In the genomic region with DNA sequence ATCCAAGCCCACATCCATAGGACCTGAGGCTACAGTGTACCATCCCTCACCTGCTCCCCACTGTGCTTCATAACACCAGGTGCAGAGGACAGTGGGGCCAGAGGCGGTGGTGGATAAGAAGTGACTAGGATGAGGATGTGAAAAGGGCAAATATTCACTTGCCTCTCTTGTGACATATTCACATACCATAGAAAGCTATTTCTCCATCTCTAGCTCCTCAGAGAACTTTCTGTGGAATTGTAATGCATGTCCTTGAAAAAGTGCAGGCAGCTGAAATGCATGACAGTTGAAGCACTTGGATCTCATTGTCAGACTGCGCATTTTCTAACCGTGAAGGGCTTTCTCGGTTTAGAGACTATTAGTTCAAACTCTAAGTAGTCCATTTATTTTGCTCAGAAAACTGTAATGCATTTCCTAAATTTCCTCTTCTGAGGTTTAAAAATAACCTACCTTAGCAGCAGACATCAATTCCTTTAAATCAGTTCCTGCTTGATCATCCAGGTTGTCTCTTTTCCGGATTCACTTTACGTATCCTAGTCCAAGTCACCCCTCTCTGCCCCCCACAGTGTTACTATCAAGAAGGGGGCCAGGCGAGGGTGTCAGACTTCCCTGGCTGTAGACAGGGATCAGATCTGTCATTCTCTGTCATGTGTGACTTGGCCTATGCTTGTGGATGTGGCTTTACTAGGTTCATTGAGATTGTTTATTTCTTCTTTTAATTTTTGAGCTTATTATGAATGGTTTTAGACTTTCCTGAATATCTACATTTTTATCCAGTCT, we compare ENCODE assay signal across 22 cellular contexts.
DNase-seq lines count a peak whose midpoint lies in the region; ATAC-seq and TF ChIP-seq lines count a peak whose summit lies in the region.
"Had no signal": no experiment of that assay in that cellular context is flagged by ENCODE, and none has a peak within 500 bp of the region (broad histone marks: within the 10 kb centered on the region; RNA-seq: fewer than 3 reads in every experiment).

No MANE protein-coding gene starts in this region.

- no peaks in the 10 kb centered on the region for H3K9me3 Mint-ChIP-seq in activated T-cell treated with anti-CD3 and anti-CD28 coated beads, Interleukin-2, amount 50 U/mL, for 72 hours
- H3K9me3 Mint-ChIP-seq in activated T-cell treated with anti-CD3 and anti-CD28 coated beads, Interleukin-2, amount 50 U/mL, for 4 hours, result no peaks in the 10 kb centered on the region

- no peaks in the 10 kb centered on the region for H3K27me3 Mint-ChIP-seq in activated T-cell treated with anti-CD3 and anti-CD28 coated beads, Interleukin-2, amount 50 U/mL, for 72 hours (ENCODE audit: low read depth)
- peaks cover 6% of the 10 kb centered on the region for H3K27me3 Mint-ChIP-seq in activated T-cell treated with anti-CD3 and anti-CD28 coated beads, Interleukin-2, amount 50 U/mL, for 4 hours (ENCODE audit: low read depth)
- H3K27me3 Mint-ChIP-seq: CD4-positive, CD25-positive, alpha-beta regulatory T cell had no signal

- H3K4me3 Mint-ChIP-seq in activated T-cell treated with anti-CD3 and anti-CD28 coated beads, Interleukin-2, amount 50 U/mL, for 72 hours, result no peak overlapping the region
- H3K4me3 Mint-ChIP-seq in activated T-cell treated with anti-CD3 and anti-CD28 coated beads, Interleukin-2, amount 50 U/mL, for 4 hours, result no peak overlapping the region
- H3K4me3 Mint-ChIP-seq: CD4-positive, CD25-positive, alpha-beta regulatory T cell; GM23338 had no signal

- no peak for TF ChIP-seq CTCF in foreskin fibroblast (IDR thresholded peaks at IDR 0.05; ENCODE audit: low read depth, low read length)

- H3K4me1 Mint-ChIP-seq in activated T-cell treated with anti-CD3 and anti-CD28 coated beads, Interleukin-2, amount 50 U/mL, for 72 hours (ENCODE audit: low read depth), result no peaks in the 10 kb centered on the region
- no peaks in the 10 kb centered on the region for H3K4me1 Mint-ChIP-seq in activated T-cell treated with anti-CD3 and anti-CD28 coated beads, Interleukin-2, amount 50 U/mL, for 4 hours (ENCODE audit: low read depth)
- H3K4me1 Mint-ChIP-seq: GM23338 had no signal

- H3K4me3 ChIP-seq in SK-N-MC (no peak overlapping the region), foreskin fibroblast (ENCODE audit: low read depth in 1 of 2, low read length in 2 of 2) (no peak overlapping the region)
- H3K4me3 ChIP-seq: GM12878, GM23338, HAP-1 had no signal

- H3K36me3 ChIP-seq in SK-N-MC (ENCODE audit: insufficient read depth, low read length), result no peaks in the 10 kb centered on the region
- H3K36me3 ChIP-seq: HAP-1 had no signal

- H3K27ac Mint-ChIP-seq in activated T-cell treated with anti-CD3 and anti-CD28 coated beads, Interleukin-2, amount 50 U/mL, for 72 hours, result peak overlapping the region; percentile 88
- H3K27ac Mint-ChIP-seq: CD4-positive, CD25-positive, alpha-beta regulatory T cell; GM23338 had no signal

- no peak for DNase-seq in activated T-cell treated with anti-CD3 and anti-CD28 coated beads, Interleukin-2, amount 50 U/mL, for 72 hours
- DNase-seq in activated T-cell treated with anti-CD3 and anti-CD28 coated beads, Interleukin-2, amount 50 U/mL, for 4 hours, result no peak
- DNase-seq in SK-N-MC (ENCODE audit: low read depth, low spot score), result no peak
- peak; percentile 45 to 53 for DNase-seq in foreskin fibroblast
- DNase-seq in hippocampal formation (lab: John Stamatoyannopoulos, UW), result no peak
- no peak for DNase-seq in amygdala (lab: John Stamatoyannopoulos, UW)
- DNase-seq in NCI-H1092 treated with DMSO at 0.1 percent for 48 hours (lab: John Stamatoyannopoulos, UW), result no peak
- DNase-seq: CD4-positive, CD25-positive, alpha-beta regulatory T cell; COR-L47; DMS79; KG1; NCI-H1092; NCI-H1436 treated with DMSO at 0.1 percent for 48 hours; NCI-H1930; NCI-H226; NCI-H524; NCI-H774 had no signal

- no peaks in the 10 kb centered on the region for H3K36me3 Mint-ChIP-seq in activated T-cell treated with anti-CD3 and anti-CD28 coated beads, Interleukin-2, amount 50 U/mL, for 72 hours (ENCODE audit: insufficient read depth in 2 of 2)
- H3K36me3 Mint-ChIP-seq in activated T-cell treated with anti-CD3 and anti-CD28 coated beads, Interleukin-2, amount 50 U/mL, for 4 hours (ENCODE audit: insufficient read depth), result no peaks in the 10 kb centered on the region
- H3K36me3 Mint-ChIP-seq: CD4-positive, CD25-positive, alpha-beta regulatory T cell had no signal

- H3K9me3 ChIP-seq in SK-N-MC (ENCODE audit: low read depth, low read length), result no peaks in the 10 kb centered on the region
- H3K9me3 ChIP-seq: HAP-1 had no signal

- H3K9ac ChIP-seq in SK-N-MC (ENCODE audit: insufficient read length), result no peak overlapping the region

- peak overlapping the region; percentile 94 for H3K27ac ChIP-seq in SK-N-MC

- ATAC-seq in activated T-cell treated with anti-CD3 and anti-CD28 coated beads, Interleukin-2, amount 50 U/mL, for 72 hours (replicated peaks in 1 of 2), result no peak
- ATAC-seq in activated T-cell treated with anti-CD3 and anti-CD28 coated beads, Interleukin-2, amount 50 U/mL, for 4 hours, result no peak
- no peak for ATAC-seq in HG02870 (IDR thresholded peaks at IDR 0.05; ENCODE audit: unreplicated experiment)
- ATAC-seq: GM12878, GM23338, Right ventricle myocardium inferior had no signal

Comparison
In these comparisons a context has a peak if more than half of its experiments do, and no peak if none do; other contexts are left out.
1. DNase-seq: peak in foreskin fibroblast (2 of 2); none in activated T-cell treated with anti-CD3 and anti-CD28 coated beads, Interleukin-2, amount 50 U/mL, for 72 hours (0 of 2), activated T-cell treated with anti-CD3 and anti-CD28 coated beads, Interleukin-2, amount 50 U/mL, for 4 hours (single experiment), SK-N-MC (single experiment), hippocampal formation (0 of 2), amygdala (0 of 56) and NCI-H1092 treated with DMSO at 0.1 percent for 48 hours (single experiment).